ENCODE assay signal across 18 cellular contexts in genomic region chr15:100704281-100705055, GRCh38.
DNase-seq lines count a peak whose midpoint lies in the region; FAIRE-seq and TF ChIP-seq lines count a peak whose summit lies in the region.
"Had no signal": no experiment of that assay in that cellular context is flagged by ENCODE, and none has a peak within 500 bp of the region (broad histone marks: within the 10 kb centered on the region; RNA-seq: fewer than 3 reads in every experiment).

No MANE protein-coding gene starts in this region.

- H3K4me1 Mint-ChIP-seq in HFFc6 (ENCODE audit: low read depth) (peaks cover 31% of the 10 kb centered on the region), astrocyte (ENCODE audit: low read depth, unreplicated experiment) (no peaks in the 10 kb centered on the region)
- H3K4me1 Mint-ChIP-seq: T-helper 17 cell had no signal

- DNase-seq in AG08395 (ENCODE audit: low spot score): peak; percentile 87
- peak; percentile 81 for DNase-seq in HFFc6
- peak; percentile 86 for DNase-seq in astrocyte (ENCODE audit: low read depth)
- peak; percentile 87 for DNase-seq in fibroblast of the aortic adventitia (ENCODE audit: low read depth)
- no peak for DNase-seq in HEK293T (ENCODE audit: extremely low spot score)
- DNase-seq in NCI-H1417 (lab: John Stamatoyannopoulos, UW): no peak
- DNase-seq in activated effector memory CD4-positive, alpha-beta T cell treated with anti-CD3 and anti-CD28 coated beads, Interleukin-2, amount 50 U/mL, for 16 hours: no peak
- DNase-seq in stimulated activated CD4-positive, alpha-beta T cell treated with anti-CD3 and anti-CD28 coated beads, Interleukin-15, amount 100 ng/mL, for 24 hours: no peak
- DNase-seq: activated CD4-positive, alpha-beta T cell treated with anti-CD3 and anti-CD28 coated beads for 48 hours; activated T-cell treated with anti-CD3 and anti-CD28 coated beads, Interleukin-2, amount 50 U/mL, for 24 hours; DMS79; NCI-H1436; NCI-H446 treated with DMSO at 0.1 percent for 48 hours; T-helper 17 cell had no signal

- CTCF ChIA-PET in HEK293T (lab: Yijun Ruan, JAX): no interaction called here

- H3K36me3 Mint-ChIP-seq in HFFc6 (ENCODE audit: low read depth) (peaks cover 5% of the 10 kb centered on the region; the same call in 1 of the 2 replicates), astrocyte (ENCODE audit: low read depth, unreplicated experiment) (no peaks in the 10 kb centered on the region)

- H3K27me3 Mint-ChIP-seq in HFFc6 (ENCODE audit: insufficient read depth) (peaks cover 4% of the 10 kb centered on the region; the same call in 1 of the 2 replicates), astrocyte (ENCODE audit: low read depth, unreplicated experiment) (peaks cover 11% of the 10 kb centered on the region)

- peak; percentile 45 for FAIRE-seq in astrocyte (lab: Jason Lieb, UNC)
- FAIRE-seq: GM12891, HepG2 had no signal

- H3K27me3 ChIP-seq in astrocyte (ENCODE audit: insufficient read depth, low read length): no peaks in the 10 kb centered on the region

- TF ChIP-seq CTCF in HFFc6 (IDR thresholded peaks at IDR 0.05) (no peak), astrocyte (IDR thresholded peaks at IDR 0.05; ENCODE audit: insufficient read depth, low read depth, low read length) (no peak), fibroblast of the aortic adventitia (IDR thresholded peaks at IDR 0.05; ENCODE audit: insufficient read depth, low read length) (no peak)

- H3K4me3 ChIP-seq in astrocyte (ENCODE audit: insufficient read depth, low read depth, low read length) (no peak overlapping the region), fibroblast of the aortic adventitia (ENCODE audit: low read depth, low read length) (no peak overlapping the region)
- H3K4me3 ChIP-seq: thoracic aorta had no signal

- no peaks in the 10 kb centered on the region for H3K79me2 ChIP-seq in astrocyte (ENCODE audit: insufficient read depth, low read length)

- peak overlapping the region; percentile 5; the same call in 1 of the 2 replicates for H3K4me3 Mint-ChIP-seq in HFFc6
- H3K4me3 Mint-ChIP-seq in astrocyte (ENCODE audit: unreplicated experiment): no peak overlapping the region
- H3K4me3 Mint-ChIP-seq: activated T-cell treated with anti-CD3 and anti-CD28 coated beads, Interleukin-2, amount 50 U/mL, for 24 hours; dendritic cell treated with granulocyte-macrophage colony-stimulating factor and Interleukin-4, amounts not matched to agents 40 ng/mL and 50 ng/mL, for 4 days; T-helper 17 cell had no signal

- POLR2A ChIA-PET in HEK293T (lab: Yijun Ruan, JAX): no interaction called here

- peaks cover 21% of the 10 kb centered on the region for H3K4me1 ChIP-seq in astrocyte (ENCODE audit: insufficient read depth, low read length)

- H4K20me1 ChIP-seq in astrocyte (ENCODE audit: insufficient read depth, low read length): no peaks in the 10 kb centered on the region

- peak overlapping the region; percentile 63 for H3K27ac ChIP-seq in astrocyte (ENCODE audit: low read depth, low read length)
- H3K27ac ChIP-seq: thoracic aorta had no signal

- H2AFZ ChIP-seq in astrocyte (ENCODE audit: low read depth, low read length): no peak overlapping the region

- H3K27ac Mint-ChIP-seq in HFFc6 (peak overlapping the region; percentile 76), astrocyte (ENCODE audit: unreplicated experiment) (no peak overlapping the region)
- H3K27ac Mint-ChIP-seq: activated T-cell treated with anti-CD3 and anti-CD28 coated beads, Interleukin-2, amount 50 U/mL, for 24 hours; dendritic cell treated with granulocyte-macrophage colony-stimulating factor and Interleukin-4, amounts not matched to agents 40 ng/mL and 50 ng/mL, for 4 days; T-helper 17 cell had no signal

- peaks cover 7% of the 10 kb centered on the region; the same call in 1 of the 2 replicates for H3K9me3 Mint-ChIP-seq in HFFc6
- peaks cover 11% of the 10 kb centered on the region for H3K9me3 Mint-ChIP-seq in astrocyte (ENCODE audit: unreplicated experiment)
- H3K9me3 Mint-ChIP-seq: dendritic cell treated with granulocyte-macrophage colony-stimulating factor and Interleukin-4, amounts not matched to agents 40 ng/mL and 50 ng/mL, for 4 days had no signal

- no peaks in the 10 kb centered on the region for H3K36me3 ChIP-seq in astrocyte (ENCODE audit: insufficient read depth, low read length)
- H3K36me3 ChIP-seq: thoracic aorta had no signal

- H3K4me2 ChIP-seq in astrocyte (ENCODE audit: low read length): peak overlapping the region; percentile 39

- no peaks in the 10 kb centered on the region for H3K9me3 ChIP-seq in astrocyte (ENCODE audit: insufficient read depth, low read depth, low read length)
- H3K9me3 ChIP-seq: thoracic aorta had no signal

- no peak overlapping the region for H3K9ac ChIP-seq in astrocyte (ENCODE audit: low read length)

TF ChIP-seq in HEK293T, 16 proteins besides CTCF, POLR2A, EP300 and RAD21:
- no peak for TF ChIP-seq PKNOX1 (IDR thresholded peaks at IDR 0.05)
- TF ChIP-seq FOXK2 (IDR thresholded peaks at IDR 0.05): no peak
- no peak for TF ChIP-seq NFRKB (IDR thresholded peaks at IDR 0.05)
- TF ChIP-seq ELF4 (IDR thresholded peaks at IDR 0.05): no peak
- TF ChIP-seq HDGF (IDR thresholded peaks at IDR 0.05; ENCODE audit: borderline replicate concordance): no peak
- TF ChIP-seq L3MBTL2 (conservative IDR thresholded peaks at IDR 0.05): no peak
- TF ChIP-seq TARDBP (IDR thresholded peaks at IDR 0.05): no peak
- no peak for TF ChIP-seq BHLHE40 (IDR thresholded peaks at IDR 0.05; ENCODE audit: borderline replicate concordance)
- no peak for TF ChIP-seq ARNT (IDR thresholded peaks at IDR 0.05)
- no peak for TF ChIP-seq FOXM1 (IDR thresholded peaks at IDR 0.05; ENCODE audit: borderline replicate concordance)
- no peak for TF ChIP-seq SP1 (IDR thresholded peaks at IDR 0.05)
- TF ChIP-seq CTBP1 (IDR thresholded peaks at IDR 0.05; ENCODE audit: borderline replicate concordance): no peak
- TF ChIP-seq SUZ12 (IDR thresholded peaks at IDR 0.05): no peak

Comparison
In these comparisons a context has a peak if more than half of its experiments do, and no peak if none do; other contexts are left out.
1. DNase-seq: peak in AG08395 (single experiment), HFFc6 (single experiment), astrocyte (single experiment) and fibroblast of the aortic adventitia (single experiment); none in HEK293T (single experiment), NCI-H1417 (0 of 3), activated effector memory CD4-positive, alpha-beta T cell treated with anti-CD3 and anti-CD28 coated beads, Interleukin-2, amount 50 U/mL, for 16 hours (single experiment) and stimulated activated CD4-positive, alpha-beta T cell treated with anti-CD3 and anti-CD28 coated beads, Interleukin-15, amount 100 ng/mL, for 24 hours (single experiment).